26 cellular contexts compared by ENCODE assay signal in genomic region chr2:154203902-154204301, GRCh38.
"Had no signal": no experiment of that assay in that cellular context is flagged by ENCODE, and none has a peak within 500 bp of the region (broad histone marks: within the 10 kb centered on the region; RNA-seq: fewer than 3 reads in every experiment).

No MANE protein-coding gene starts in this region.

- H3K4me1 ChIP-seq: suprapubic skin, testis, thyroid gland, tibial artery, tibial nerve, upper lobe of left lung, upper lobe of right lung, uterus, vagina had no signal

- H3K27ac ChIP-seq: suprapubic skin, testis, thoracic aorta, thyroid gland, tibial artery, tibial nerve, transverse colon, upper lobe of left lung, upper lobe of right lung, uterus, vagina had no signal

- H3K4me3 ChIP-seq: suprapubic skin, testis, thoracic aorta, thyroid gland, tibial artery, tibial nerve, transverse colon, upper lobe of left lung, upper lobe of right lung, uterus, vagina had no signal

- DNase-seq: stimulated activated CD4-positive, alpha-beta T cell treated with anti-CD3 and anti-CD28 coated beads, Interleukin-2, amount 100 ng/mL, for 48 hours; stimulated activated CD4-positive, alpha-beta T cell treated with anti-CD3 and anti-CD28 coated beads, Interleukin-4, amount 100 ng/mL, for 1 hour; stimulated activated CD4-positive, alpha-beta T cell treated with anti-CD3 and anti-CD28 coated beads, Interleukin-4, amount 100 ng/mL, for 24 hours; stimulated activated CD4-positive, alpha-beta T cell treated with anti-CD3 and anti-CD28 coated beads, Interleukin-4, amount 100 ng/mL, for 4 hours; stimulated activated CD8-positive, alpha-beta memory T cell treated with anti-CD3 and anti-CD28 coated beads, Interleukin-4, amount 100 ng/mL, for 48 hours; stimulated activated naive B cell treated with anti-CD40 and anti-IgM and Interleukin-4, amounts not matched to agents 10 μg/mL and 1 μg/mL and 100 μg/mL, for 72 hours; stimulated activated naive CD4-positive, alpha-beta T cell; stimulated activated naive CD4-positive, alpha-beta T cell treated with Interleukin-2 at 50 U/mL for 16 hours; stimulated activated naive CD8-positive, alpha-beta T cell treated with anti-CD3 and anti-CD28 coated beads, Interleukin-15, amount 100 ng/mL, for 72 hours; stimulated activated naive CD8-positive, alpha-beta T cell treated with anti-CD3 and anti-CD28 coated beads, Interleukin-15, Interleukin-2, amounts not matched to agents 100 U/mL and 50 U/mL, for 24 hours; substantia nigra; testis; thyroid gland; tibial artery; transverse colon; trophoblast cell; upper lobe of left lung; upper lobe of right lung; uterus had no signal

- FAIRE-seq: urothelium cell line had no signal

- H3K36me3 ChIP-seq: suprapubic skin, thoracic aorta, thyroid gland, tibial artery, tibial nerve, transverse colon, upper lobe of left lung, upper lobe of right lung, uterus, vagina had no signal

- H3K27me3 ChIP-seq: suprapubic skin, testis, thyroid gland, tibial artery, tibial nerve, transverse colon, upper lobe of left lung, upper lobe of right lung, uterus, vagina had no signal

- H3K9me3 ChIP-seq: suprapubic skin, testis, thoracic aorta, thyroid gland, tibial artery, tibial nerve, transverse colon, upper lobe of left lung, upper lobe of right lung, uterus, vagina had no signal

- ATAC-seq: stimulated activated effector memory CD8-positive, alpha-beta T cell treated with anti-CD3 and anti-CD28 coated beads, Interleukin-12 subunit alpha, Interleukin-12 subunit beta, amount 100 ng/mL, for 72 hours; stimulated activated memory B cell treated with anti-CD40 and anti-IgM and Interleukin-4, amounts not matched to agents 10 μg/mL and 1 μg/mL and 100 μg/mL, for 72 hours; stimulated activated naive B cell treated with anti-CD40 and anti-IgM and Interleukin-4, amounts not matched to agents 10 μg/mL and 1 μg/mL and 100 μg/mL, for 72 hours; stimulated activated naive CD8-positive, alpha-beta T cell treated with anti-CD3 and anti-CD28 coated beads, Interleukin-15, amount 100 ng/mL, for 72 hours; stimulated activated naive CD8-positive, alpha-beta T cell treated with anti-CD3 and anti-CD28 coated beads, Interleukin-15, Interleukin-2, amounts not matched to agents 100 U/mL and 50 U/mL, for 24 hours; upper lobe of right lung had no signal
